In genomic region chr19:680287-681028, GRCh38 we compare ENCODE assay signal across 8 cellular contexts. TPM values are rescaled to one million over a fixed set of nuclear protein-coding genes. Genes with fewer than 3 reads are reported as not detected.
DNase-seq lines count a peak whose midpoint lies in the region; ATAC-seq and TF ChIP-seq lines count a peak whose summit lies in the region.

No MANE protein-coding gene starts in this region.

- POLR2A ChIA-PET in CD8-positive, alpha-beta T cell (lab: Charles Lee): interaction anchor here (0.6 to 2.1 kb wide), 4 partner anchors 17 to 47 kb away, joined by 3 to 23 read pairs (median 4); partner anchors contain the start of genes POLRMT and RNF126
- POLR2A ChIA-PET in activated CD4-positive, alpha-beta memory T cell treated with anti-CD3 and anti-CD28 coated beads for 36 hours (lab: Charles Lee): interaction anchor here (1.4 kb wide), 1 partner anchor 19 kb away, joined by 6 read pairs; no protein-coding TSS in a partner anchor

- peak; percentile 37 for TF ChIP-seq CTCF in CD8-positive, alpha-beta T cell (IDR thresholded peaks at IDR 0.05)

- no peaks in the 10 kb centered on the region for H3K9me3 ChIP-seq in CD8-positive, alpha-beta T cell (ENCODE audit: low read length)
- no peaks in the 10 kb centered on the region for H3K9me3 ChIP-seq in duodenal mucosa (ENCODE audit: control insufficient read depth in 1 of 2, low read length in 2 of 2)

- no peaks in the 10 kb centered on the region for H3K9me3 Mint-ChIP-seq in CD8-positive, alpha-beta T cell
- H3K9me3 Mint-ChIP-seq in activated CD4-positive, alpha-beta memory T cell treated with anti-CD3 and anti-CD28 coated beads for 36 hours: no peaks in the 10 kb centered on the region

- H3K27me3 ChIP-seq in CD8-positive, alpha-beta T cell (ENCODE audit: insufficient read depth, low read length): no peaks in the 10 kb centered on the region
- peaks cover 10 to 18% of the 10 kb centered on the region in 2 donors for H3K27me3 ChIP-seq in duodenal mucosa (ENCODE audit: control insufficient read depth in 1 of 2, insufficient read depth in 2 of 2, low read length in 2 of 2)

- peak; percentile 79 for ATAC-seq in CD8-positive, alpha-beta T cell
- ATAC-seq in GM19452 (IDR thresholded peaks at IDR 0.05; ENCODE audit: unreplicated experiment) (peak; percentile 73), HG03575 (IDR thresholded peaks at IDR 0.05; ENCODE audit: extremely low read depth, insufficient number of reproducible peaks, low FRiP score, unreplicated experiment) (peak; percentile 43)

- no peaks in the 10 kb centered on the region for H3K36me3 ChIP-seq in CD8-positive, alpha-beta T cell (ENCODE audit: insufficient read depth, low read length)
- H3K36me3 ChIP-seq in duodenal mucosa (ENCODE audit: control insufficient read depth in 1 of 2, insufficient read depth in 2 of 2, low read length in 2 of 2): no peaks in the 10 kb centered on the region

- DNase-seq in CD8-positive, alpha-beta T cell: peak; percentile 99 to 100 (median 100)
- DNase-seq in NCI-H774 (lab: John Stamatoyannopoulos, UW) (peak; percentile 95), lung microvascular endothelial cell (ENCODE audit: low read depth in 2 of 2) (peak; percentile 99 to 100)
- DNase-seq in activated CD4-positive, alpha-beta memory T cell treated with anti-CD3 and anti-CD28 coated beads for 36 hours: peak; percentile 100
- peak; percentile 99 to 100 (median 100) for DNase-seq in stimulated activated CD4-positive, alpha-beta T cell treated with anti-CD3 and anti-CD28 coated beads, TNF-alpha, amount 100 ng/mL, for 4 hours (ENCODE audit: low read depth in 3 of 3)

- CTCF ChIA-PET in CD8-positive, alpha-beta T cell (lab: Charles Lee): interaction anchor here (1.3 kb wide), 2 partner anchors 17 to 96 kb away, joined by 3 to 5 read pairs; partner anchors contain the start of gene RNF126
- CTCF ChIA-PET in activated CD4-positive, alpha-beta memory T cell treated with anti-CD3 and anti-CD28 coated beads for 36 hours (lab: Charles Lee): interaction anchor here (0.7 to 2.0 kb wide), 10 partner anchors 9 to 384 kb away, joined by 3 to 7 read pairs (median 3); partner anchors contain the start of genes PALM and RNF126

- peaks cover 8% of the 10 kb centered on the region for H3K4me1 Mint-ChIP-seq in CD8-positive, alpha-beta T cell (ENCODE audit: low read depth)
- H3K4me1 Mint-ChIP-seq in activated CD4-positive, alpha-beta memory T cell treated with anti-CD3 and anti-CD28 coated beads for 36 hours (ENCODE audit: low read depth): no peaks in the 10 kb centered on the region

- intact Hi-C loops in CD8-positive, alpha-beta T cell (cut with DNase I, micrococcal nuclease): loop anchor here (1.0 to 5.0 kb wide), 12 partner anchors 17 to 310 kb away; partner anchors contain the start of genes BSG (in 2 of the 2), FGF22 (in 2 of the 2), RNF126 (in 2 of the 2) and CDC34 (in 1 of the 2)
- intact Hi-C loops in activated CD4-positive, alpha-beta memory T cell treated with anti-CD3 and anti-CD28 coated beads for 36 hours (cut with micrococcal nuclease): loop anchor here (1.0 to 2.0 kb wide), 4 partner anchors 17 to 117 kb away; partner anchors contain the start of genes BSG, PTBP1 and RNF126

- H3K4me3 ChIP-seq in CD8-positive, alpha-beta T cell (ENCODE audit: low read depth, low read length): peak overlapping the region; percentile 94
- peak overlapping the region; percentile 66 to 67 for H3K4me3 ChIP-seq in duodenal mucosa (ENCODE audit: low read depth in 1 of 2, low read length in 2 of 2)

- H3K4me1 ChIP-seq in CD8-positive, alpha-beta T cell (ENCODE audit: insufficient read depth, low read length): peaks cover 20% of the 10 kb centered on the region
- H3K4me1 ChIP-seq in duodenal mucosa (ENCODE audit: control insufficient read depth in 1 of 2, insufficient read depth in 2 of 2, low read length in 2 of 2): peaks cover 6 to 15% of the 10 kb centered on the region in 2 donors

- H3K9ac ChIP-seq in duodenal mucosa (ENCODE audit: low read depth in 1 of 2, low read length in 2 of 2): peak overlapping the region; percentile 43 to 66

- no peaks in the 10 kb centered on the region for H3K36me3 Mint-ChIP-seq in CD8-positive, alpha-beta T cell
- H3K36me3 Mint-ChIP-seq in activated CD4-positive, alpha-beta memory T cell treated with anti-CD3 and anti-CD28 coated beads for 36 hours: no peaks in the 10 kb centered on the region

- H3K27ac ChIP-seq in CD8-positive, alpha-beta T cell (ENCODE audit: low read depth, low read length): peak overlapping the region; percentile 73
- H3K27ac ChIP-seq in duodenal mucosa (ENCODE audit: low read depth, low read length): peak overlapping the region; percentile 84

- H3K27ac Mint-ChIP-seq in CD8-positive, alpha-beta T cell: peak overlapping the region; percentile 97
- peak overlapping the region; percentile 91 for H3K27ac Mint-ChIP-seq in activated CD4-positive, alpha-beta memory T cell treated with anti-CD3 and anti-CD28 coated beads for 36 hours

- peak overlapping the region; percentile 91 for H3K4me3 Mint-ChIP-seq in CD8-positive, alpha-beta T cell
- H3K4me3 Mint-ChIP-seq in activated CD4-positive, alpha-beta memory T cell treated with anti-CD3 and anti-CD28 coated beads for 36 hours: peak overlapping the region; percentile 79

- peaks cover 4% of the 10 kb centered on the region for H3K27me3 Mint-ChIP-seq in CD8-positive, alpha-beta T cell (ENCODE audit: low read depth)
- H3K27me3 Mint-ChIP-seq in activated CD4-positive, alpha-beta memory T cell treated with anti-CD3 and anti-CD28 coated beads for 36 hours: peaks cover 4% of the 10 kb centered on the region

RNA-seq across cellular contexts. Expression of gene FSTL3, which starts 4.3 kb away (rescaled TPM):
- total RNA-seq in CD8-positive, alpha-beta T cell: 1 to 10 TPM; 1.8 to 2.4 TPM
- total RNA-seq in activated CD4-positive, alpha-beta memory T cell treated with anti-CD3 and anti-CD28 coated beads for 36 hours: 1 to 10 TPM; 5.7 to 6.0 TPM
- 5.0 and 5.2 TPM in 2 replicates for total RNA-seq in lung microvascular endothelial cell

RNA-seq across cellular contexts. Expression of gene PRSS57, which starts 14.8 kb away (rescaled TPM):
- total RNA-seq in CD8-positive, alpha-beta T cell: not detected
- total RNA-seq in activated CD4-positive, alpha-beta memory T cell treated with anti-CD3 and anti-CD28 coated beads for 36 hours: not detected
- total RNA-seq in lung microvascular endothelial cell: not detected in 2 replicates

RNA-seq across cellular contexts. Expression of gene RNF126, which starts 17.4 kb away (rescaled TPM):
- 100 to 1,000 TPM in 1 of 2 experiments, 10 to 100 TPM in 1; 99.7 to 107 TPM for total RNA-seq in CD8-positive, alpha-beta T cell
- 10 to 100 TPM; 84.4 to 89.7 TPM for total RNA-seq in activated CD4-positive, alpha-beta memory T cell treated with anti-CD3 and anti-CD28 coated beads for 36 hours
- total RNA-seq in lung microvascular endothelial cell: 25.5 and 27.8 TPM in 2 replicates

RNA-seq across cellular contexts. Expression of gene PALM, which starts 28.3 kb away (rescaled TPM):
- not detected for total RNA-seq in CD8-positive, alpha-beta T cell
- total RNA-seq in activated CD4-positive, alpha-beta memory T cell treated with anti-CD3 and anti-CD28 coated beads for 36 hours: under 1 TPM in 1 of 2 experiments, not detected in 1; 0.17 TPM
- 23.1 and 36.9 TPM in 2 replicates for total RNA-seq in lung microvascular endothelial cell

RNA-seq across cellular contexts. Expression of gene FGF22, which starts 40.8 kb away (rescaled TPM):
- total RNA-seq in CD8-positive, alpha-beta T cell: under 1 TPM; 0.65 to 0.97 TPM
- total RNA-seq in activated CD4-positive, alpha-beta memory T cell treated with anti-CD3 and anti-CD28 coated beads for 36 hours: under 1 TPM in 1 of 2 experiments, not detected in 1; 0.14 TPM
- not detected in 2 replicates for total RNA-seq in lung microvascular endothelial cell

Comparison
In these comparisons a context has a peak if more than half of its experiments do, and no peak if none do; other contexts are left out.
1. Peak in every context shown above with its lines: DNase-seq, ATAC-seq, H3K4me3 ChIP-seq and H3K27ac ChIP-seq.